In the genomic region with DNA sequence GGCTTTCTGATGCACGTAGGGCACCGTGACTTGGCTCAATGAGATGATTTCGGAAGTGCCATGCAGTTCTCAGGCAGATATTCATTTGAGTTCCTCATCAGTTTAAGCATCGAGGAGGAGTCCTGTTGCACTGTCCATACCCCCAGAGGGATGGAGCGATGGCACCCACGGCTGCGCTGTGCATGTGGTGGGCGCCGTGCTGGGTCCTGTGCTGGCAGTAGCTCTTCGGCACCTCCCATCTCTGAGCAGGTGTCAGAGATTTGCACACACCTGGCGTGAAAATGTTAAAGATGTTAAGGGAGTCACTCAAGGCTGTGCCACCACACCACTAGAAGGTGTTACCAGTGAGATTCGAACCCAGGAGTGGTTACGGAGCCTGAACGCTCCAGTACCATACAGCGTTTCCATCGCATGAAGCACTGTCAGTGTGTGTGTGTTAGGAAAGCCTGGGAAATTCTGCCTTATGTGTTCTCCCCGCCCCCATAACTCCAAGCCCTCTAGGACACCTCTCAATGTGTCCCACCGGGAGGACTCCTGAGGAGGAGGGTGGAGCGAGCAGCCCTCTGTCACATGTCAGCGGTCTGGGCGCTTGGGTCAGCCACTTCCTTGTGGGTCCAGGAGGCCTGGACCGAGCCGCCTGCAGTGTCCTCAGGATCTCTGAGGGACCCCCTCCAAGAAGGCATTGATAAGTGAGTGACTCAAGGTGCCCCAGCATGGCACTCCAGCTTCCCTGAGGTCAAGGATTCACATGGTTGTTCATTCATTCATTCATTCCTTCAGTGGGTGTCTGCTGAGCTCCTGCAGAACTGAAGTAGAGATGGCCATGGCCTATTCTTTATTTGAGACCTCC, we compare ENCODE assay signal across 2 cellular contexts.
TF ChIP-seq lines count a peak whose summit lies in the region.

No MANE protein-coding gene starts in this region.

TF ChIP-seq in SK-N-SH, 30 proteins besides CTCF, POLR2A, EP300 and RAD21 (continued from another document):
- TF ChIP-seq, protein P1, sequence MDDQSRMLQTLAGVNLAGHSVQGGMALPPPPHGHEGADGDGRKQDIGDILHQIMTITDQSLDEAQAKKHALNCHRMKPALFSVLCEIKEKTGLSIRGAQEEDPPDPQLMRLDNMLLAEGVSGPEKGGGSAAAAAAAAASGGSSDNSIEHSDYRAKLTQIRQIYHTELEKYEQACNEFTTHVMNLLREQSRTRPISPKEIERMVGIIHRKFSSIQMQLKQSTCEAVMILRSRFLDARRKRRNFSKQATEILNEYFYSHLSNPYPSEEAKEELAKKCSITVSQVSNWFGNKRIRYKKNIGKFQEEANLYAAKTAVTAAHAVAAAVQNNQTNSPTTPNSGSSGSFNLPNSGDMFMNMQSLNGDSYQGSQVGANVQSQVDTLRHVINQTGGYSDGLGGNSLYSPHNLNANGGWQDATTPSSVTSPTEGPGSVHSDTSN (IDR thresholded peaks at IDR 0.05): no peak
- TF ChIP-seq NFIC (IDR thresholded peaks at IDR 0.05; ENCODE audit: borderline replicate concordance) (no peak), CHD2 (IDR thresholded peaks at IDR 0.05; ENCODE audit: low read length, partially characterized antibody) (no peak), TCF12 (IDR thresholded peaks at IDR 0.05) (no peak), POLR2AphosphoS5 (IDR thresholded peaks at IDR 0.05; ENCODE audit: low read depth, low read length) (no peak), RXRA (IDR thresholded peaks at IDR 0.05; ENCODE audit: borderline replicate concordance, low read depth) (no peak), FOSL2 (IDR thresholded peaks at IDR 0.05; ENCODE audit: borderline replicate concordance, low read depth) (no peak), YY1 (IDR thresholded peaks at IDR 0.05; ENCODE audit: low read depth) (no peak), FOXM1 (IDR thresholded peaks at IDR 0.05; ENCODE audit: low read depth) (no peak)
- TF ChIP-seq, protein P2, sequence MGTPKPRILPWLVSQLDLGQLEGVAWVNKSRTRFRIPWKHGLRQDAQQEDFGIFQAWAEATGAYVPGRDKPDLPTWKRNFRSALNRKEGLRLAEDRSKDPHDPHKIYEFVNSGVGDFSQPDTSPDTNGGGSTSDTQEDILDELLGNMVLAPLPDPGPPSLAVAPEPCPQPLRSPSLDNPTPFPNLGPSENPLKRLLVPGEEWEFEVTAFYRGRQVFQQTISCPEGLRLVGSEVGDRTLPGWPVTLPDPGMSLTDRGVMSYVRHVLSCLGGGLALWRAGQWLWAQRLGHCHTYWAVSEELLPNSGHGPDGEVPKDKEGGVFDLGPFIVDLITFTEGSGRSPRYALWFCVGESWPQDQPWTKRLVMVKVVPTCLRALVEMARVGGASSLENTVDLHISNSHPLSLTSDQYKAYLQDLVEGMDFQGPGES (IDR thresholded peaks at IDR 0.05; ENCODE audit: low read depth, low read length): no peak
- TF ChIP-seq, protein P3, sequence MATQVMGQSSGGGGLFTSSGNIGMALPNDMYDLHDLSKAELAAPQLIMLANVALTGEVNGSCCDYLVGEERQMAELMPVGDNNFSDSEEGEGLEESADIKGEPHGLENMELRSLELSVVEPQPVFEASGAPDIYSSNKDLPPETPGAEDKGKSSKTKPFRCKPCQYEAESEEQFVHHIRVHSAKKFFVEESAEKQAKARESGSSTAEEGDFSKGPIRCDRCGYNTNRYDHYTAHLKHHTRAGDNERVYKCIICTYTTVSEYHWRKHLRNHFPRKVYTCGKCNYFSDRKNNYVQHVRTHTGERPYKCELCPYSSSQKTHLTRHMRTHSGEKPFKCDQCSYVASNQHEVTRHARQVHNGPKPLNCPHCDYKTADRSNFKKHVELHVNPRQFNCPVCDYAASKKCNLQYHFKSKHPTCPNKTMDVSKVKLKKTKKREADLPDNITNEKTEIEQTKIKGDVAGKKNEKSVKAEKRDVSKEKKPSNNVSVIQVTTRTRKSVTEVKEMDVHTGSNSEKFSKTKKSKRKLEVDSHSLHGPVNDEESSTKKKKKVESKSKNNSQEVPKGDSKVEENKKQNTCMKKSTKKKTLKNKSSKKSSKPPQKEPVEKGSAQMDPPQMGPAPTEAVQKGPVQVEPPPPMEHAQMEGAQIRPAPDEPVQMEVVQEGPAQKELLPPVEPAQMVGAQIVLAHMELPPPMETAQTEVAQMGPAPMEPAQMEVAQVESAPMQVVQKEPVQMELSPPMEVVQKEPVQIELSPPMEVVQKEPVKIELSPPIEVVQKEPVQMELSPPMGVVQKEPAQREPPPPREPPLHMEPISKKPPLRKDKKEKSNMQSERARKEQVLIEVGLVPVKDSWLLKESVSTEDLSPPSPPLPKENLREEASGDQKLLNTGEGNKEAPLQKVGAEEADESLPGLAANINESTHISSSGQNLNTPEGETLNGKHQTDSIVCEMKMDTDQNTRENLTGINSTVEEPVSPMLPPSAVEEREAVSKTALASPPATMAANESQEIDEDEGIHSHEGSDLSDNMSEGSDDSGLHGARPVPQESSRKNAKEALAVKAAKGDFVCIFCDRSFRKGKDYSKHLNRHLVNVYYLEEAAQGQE (IDR thresholded peaks at IDR 0.05; ENCODE audit: low read depth, low read length): no peak

TF ChIP-seq in SK-N-SH treated with all-trans-retinoic acid at 6 μM for 48 hours, 23 proteins besides CTCF, POLR2A, EP300 and RAD21 (continued from another document):
- TF ChIP-seq, protein P4, sequence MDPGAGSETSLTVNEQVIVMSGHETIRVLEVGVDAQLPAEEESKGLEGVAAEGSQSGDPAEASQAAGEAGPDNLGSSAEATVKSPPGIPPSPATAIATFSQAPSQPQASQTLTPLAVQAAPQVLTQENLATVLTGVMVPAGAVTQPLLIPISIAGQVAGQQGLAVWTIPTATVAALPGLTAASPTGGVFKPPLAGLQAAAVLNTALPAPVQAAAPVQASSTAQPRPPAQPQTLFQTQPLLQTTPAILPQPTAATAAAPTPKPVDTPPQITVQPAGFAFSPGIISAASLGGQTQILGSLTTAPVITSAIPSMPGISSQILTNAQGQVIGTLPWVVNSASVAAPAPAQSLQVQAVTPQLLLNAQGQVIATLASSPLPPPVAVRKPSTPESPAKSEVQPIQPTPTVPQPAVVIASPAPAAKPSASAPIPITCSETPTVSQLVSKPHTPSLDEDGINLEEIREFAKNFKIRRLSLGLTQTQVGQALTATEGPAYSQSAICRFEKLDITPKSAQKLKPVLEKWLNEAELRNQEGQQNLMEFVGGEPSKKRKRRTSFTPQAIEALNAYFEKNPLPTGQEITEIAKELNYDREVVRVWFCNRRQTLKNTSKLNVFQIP (CRISPR knock-in tag; IDR thresholded peaks at IDR 0.05; ENCODE audit: borderline replicate concordance, low read depth): no peak
- no peak for TF ChIP-seq ZNF565 (CRISPR knock-in tag; conservative IDR thresholded peaks at IDR 0.05; ENCODE audit: low read depth)
- TF ChIP-seq PPARA (CRISPR knock-in tag; IDR thresholded peaks at IDR 0.05; ENCODE audit: borderline replicate concordance): no peak
- TF ChIP-seq TOX (CRISPR knock-in tag; IDR thresholded peaks at IDR 0.05; ENCODE audit: borderline replicate concordance): no peak
- no peak for TF ChIP-seq ESRRG (CRISPR knock-in tag; IDR thresholded peaks at IDR 0.05)
- TF ChIP-seq TCF4 (CRISPR knock-in tag; IDR thresholded peaks at IDR 0.05; ENCODE audit: borderline replicate concordance): no peak
- no peak for TF ChIP-seq ZFP30 (CRISPR knock-in tag; IDR thresholded peaks at IDR 0.05)
- TF ChIP-seq, protein P5, sequence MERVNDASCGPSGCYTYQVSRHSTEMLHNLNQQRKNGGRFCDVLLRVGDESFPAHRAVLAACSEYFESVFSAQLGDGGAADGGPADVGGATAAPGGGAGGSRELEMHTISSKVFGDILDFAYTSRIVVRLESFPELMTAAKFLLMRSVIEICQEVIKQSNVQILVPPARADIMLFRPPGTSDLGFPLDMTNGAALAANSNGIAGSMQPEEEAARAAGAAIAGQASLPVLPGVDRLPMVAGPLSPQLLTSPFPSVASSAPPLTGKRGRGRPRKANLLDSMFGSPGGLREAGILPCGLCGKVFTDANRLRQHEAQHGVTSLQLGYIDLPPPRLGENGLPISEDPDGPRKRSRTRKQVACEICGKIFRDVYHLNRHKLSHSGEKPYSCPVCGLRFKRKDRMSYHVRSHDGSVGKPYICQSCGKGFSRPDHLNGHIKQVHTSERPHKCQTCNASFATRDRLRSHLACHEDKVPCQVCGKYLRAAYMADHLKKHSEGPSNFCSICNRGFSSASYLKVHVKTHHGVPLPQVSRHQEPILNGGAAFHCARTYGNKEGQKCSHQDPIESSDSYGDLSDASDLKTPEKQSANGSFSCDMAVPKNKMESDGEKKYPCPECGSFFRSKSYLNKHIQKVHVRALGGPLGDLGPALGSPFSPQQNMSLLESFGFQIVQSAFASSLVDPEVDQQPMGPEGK (CRISPR knock-in tag; IDR thresholded peaks at IDR 0.05; ENCODE audit: borderline replicate concordance): no peak
- TF ChIP-seq ZNF8 (CRISPR knock-in tag; IDR thresholded peaks at IDR 0.05): no peak
